In the genomic region with DNA sequence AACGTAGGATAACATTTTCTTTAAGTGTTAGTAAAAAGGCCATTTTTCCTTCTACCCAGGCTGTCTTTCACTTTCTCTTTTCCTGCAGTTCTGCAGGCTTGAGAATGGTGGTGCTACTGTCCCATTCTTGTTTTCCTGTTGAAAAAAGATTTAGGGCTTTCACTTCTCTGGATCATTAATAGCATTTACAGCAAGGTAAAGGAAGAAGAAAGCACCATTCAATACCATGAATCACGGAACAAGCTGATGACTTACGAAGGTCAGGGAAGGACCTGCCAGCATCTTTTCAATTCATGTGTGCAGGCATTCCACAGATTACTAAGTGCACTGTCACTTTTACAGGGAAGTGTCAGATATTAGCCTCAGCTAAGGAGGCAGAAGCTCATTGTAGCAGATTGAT, we compare ENCODE assay signal across 10 cellular contexts.
DNase-seq lines count a peak whose midpoint lies in the region; ATAC-seq and TF ChIP-seq lines count a peak whose summit lies in the region.
"Had no signal": no experiment of that assay in that cellular context is flagged by ENCODE, and none has a peak within 500 bp of the region (broad histone marks: within the 10 kb centered on the region; RNA-seq: fewer than 3 reads in every experiment).

No MANE protein-coding gene starts in this region.

- no peaks in the 10 kb centered on the region for H3K9me3 ChIP-seq in cardiac muscle cell (ENCODE audit: low read depth)
- H3K9me3 ChIP-seq in uterus: no peaks in the 10 kb centered on the region

- TF ChIP-seq CTCF in cardiac muscle cell (IDR thresholded peaks at IDR 0.05; ENCODE audit: low read depth, low read length) (peak; percentile 60), astrocyte of the spinal cord (IDR thresholded peaks at IDR 0.05; ENCODE audit: low read depth, low read length) (peak; percentile 51), uterus (IDR thresholded peaks at IDR 0.05) (peak; percentile 23 to 34 (median 28))

- DNase-seq in cardiac muscle cell (ENCODE audit: low read depth in 1 of 2, low spot score in 1 of 2): peak; percentile 17 to 49
- DNase-seq in Right ventricle myocardium inferior (ENCODE audit: missing footprints): no peak
- peak; percentile 28 for DNase-seq in astrocyte of the spinal cord (ENCODE audit: low read depth, low spot score)
- DNase-seq in left lobe of liver (ENCODE audit: low spot score): no peak
- no peak for DNase-seq in uterus
- no peak for DNase-seq in HK-2 (ENCODE audit: unreplicated experiment)
- DNase-seq in AML-193 (lab: John Stamatoyannopoulos, UW): no peak
- DNase-seq: activated CD4-positive, CD25-positive, alpha-beta regulatory T cell; erythroblast had no signal

- H3K4me1 ChIP-seq in cardiac muscle cell (ENCODE audit: low read depth) (peaks cover 26% of the 10 kb centered on the region), uterus (no peaks in the 10 kb centered on the region)

- in situ Hi-C loops in astrocyte of the spinal cord (cut with HindIII; ENCODE audit: low sequenced_read_pairs): no loop called here

- no peak for TF ChIP-seq POLR2A in uterus (IDR thresholded peaks at IDR 0.05)

- H3K27ac ChIP-seq in cardiac muscle cell (peak overlapping the region; percentile 75), uterus (peak overlapping the region; percentile 51 to 70)

- intact Hi-C loops in Right ventricle myocardium inferior (cut with DNase I) (no loop called here), uterus (cut with DNase I; ENCODE audit: low total_unique reads) (no loop called here)

- H3K27me3 ChIP-seq in cardiac muscle cell (no peaks in the 10 kb centered on the region), uterus (no peaks in the 10 kb centered on the region)

- H3K4me3 ChIP-seq in cardiac muscle cell: no peak overlapping the region
- H3K4me3 ChIP-seq in astrocyte of the spinal cord (ENCODE audit: low read depth, low read length): no peak overlapping the region
- no peak overlapping the region for H3K4me3 ChIP-seq in uterus

- no peaks in the 10 kb centered on the region for H3K36me3 ChIP-seq in cardiac muscle cell
- no peaks in the 10 kb centered on the region for H3K36me3 ChIP-seq in uterus

- ATAC-seq in Right ventricle myocardium inferior (no peak), left lobe of liver (peak; percentile 34), GM19351 (IDR thresholded peaks at IDR 0.05; ENCODE audit: unreplicated experiment) (no peak)

Comparison
In these comparisons a context has a peak if more than half of its experiments do, and no peak if none do; other contexts are left out.
1. DNase-seq: peak in cardiac muscle cell (2 of 2) and astrocyte of the spinal cord (single experiment); none in Right ventricle myocardium inferior (single experiment), left lobe of liver (single experiment), uterus (0 of 2), HK-2 (single experiment) and AML-193 (0 of 2).
2. Peak in every context shown above with its lines, with median percentiles within 50 percentile points of each other: CTCF ChIP-seq.